ENCODE assay signal across 12 cellular contexts in genomic region chr3:197308591-197308990, GRCh38.
DNase-seq lines count a peak whose midpoint lies in the region; ATAC-seq and TF ChIP-seq lines count a peak whose summit lies in the region.
"Had no signal": no experiment of that assay in that cellular context is flagged by ENCODE, and none has a peak within 500 bp of the region (broad histone marks: within the 10 kb centered on the region; RNA-seq: fewer than 3 reads in every experiment).

No MANE protein-coding gene starts in this region.

- no peak overlapping the region for H3K4me3 Mint-ChIP-seq in activated naive CD4-positive, alpha-beta T cell treated with anti-CD3 and anti-CD28 coated beads, Interleukin-2, amount 50 U/mL, for 24 hours
- H3K4me3 Mint-ChIP-seq: dendritic cell treated with granulocyte-macrophage colony-stimulating factor and Interleukin-4, amounts not matched to agents 40 ng/mL and 50 ng/mL, for 4 days; stimulated activated memory B cell treated with anti-CD40 and anti-IgM and Interleukin-4, amounts not matched to agents 10 μg/mL and 1 μg/mL and 100 μg/mL, for 72 hours had no signal

- peak overlapping the region; percentile 59 for H3K27ac Mint-ChIP-seq in activated naive CD4-positive, alpha-beta T cell treated with anti-CD3 and anti-CD28 coated beads, Interleukin-2, amount 50 U/mL, for 24 hours
- H3K27ac Mint-ChIP-seq: dendritic cell treated with granulocyte-macrophage colony-stimulating factor and Interleukin-4, amounts not matched to agents 40 ng/mL and 50 ng/mL, for 4 days; stimulated activated memory B cell treated with anti-CD40 and anti-IgM and Interleukin-4, amounts not matched to agents 10 μg/mL and 1 μg/mL and 100 μg/mL, for 72 hours had no signal

- H3K36me3 Mint-ChIP-seq in activated naive CD4-positive, alpha-beta T cell treated with anti-CD3 and anti-CD28 coated beads, Interleukin-2, amount 50 U/mL, for 24 hours, result peaks cover 2% of the 10 kb centered on the region
- H3K36me3 Mint-ChIP-seq: stimulated activated memory B cell treated with anti-CD40 and anti-IgM and Interleukin-4, amounts not matched to agents 10 μg/mL and 1 μg/mL and 100 μg/mL, for 72 hours had no signal

- H3K9ac ChIP-seq in subcutaneous abdominal adipose tissue (ENCODE audit: low read length in 5 of 5), result peak overlapping the region in 2 of 5 donors; percentile 13 to 25
- H3K9ac ChIP-seq: KMS-11 had no signal

- H3K36me3 ChIP-seq in subcutaneous abdominal adipose tissue (ENCODE audit: control insufficient read depth in 5 of 5, insufficient read depth in 5 of 5, low read length in 5 of 5), result no peaks in the 10 kb centered on the region

- H3K27ac ChIP-seq in subcutaneous abdominal adipose tissue (ENCODE audit: low read depth, low read length), result peak overlapping the region; percentile 87
- H3K27ac ChIP-seq: KMS-11, VCaP had no signal

- no peaks in the 10 kb centered on the region for H3K27me3 Mint-ChIP-seq in activated naive CD4-positive, alpha-beta T cell treated with anti-CD3 and anti-CD28 coated beads, Interleukin-2, amount 50 U/mL, for 24 hours

- DNase-seq in activated naive CD4-positive, alpha-beta T cell (lab: John Stamatoyannopoulos, UW), result no peak
- DNase-seq in fibroblast of peridontal ligament (ENCODE audit: extremely low read depth), result peak; percentile 73
- DNase-seq in NCI-H2171 (lab: John Stamatoyannopoulos, UW), result no peak
- no peak for DNase-seq in posterior cingulate gyrus
- no peak for DNase-seq in erythroblast (lab: John Stamatoyannopoulos, UW)

- H3K9me3 ChIP-seq in subcutaneous abdominal adipose tissue (ENCODE audit: control insufficient read depth in 5 of 5, low read length in 5 of 5), result no peaks in the 10 kb centered on the region

- intact Hi-C loops in posterior cingulate gyrus (cut with DNase I), result no loop called here

- TF ChIP-seq POLR2A in erythroblast (IDR thresholded peaks at IDR 0.05; ENCODE audit: low read length), result no peak

- H3K4me3 ChIP-seq in subcutaneous abdominal adipose tissue (ENCODE audit: low read depth in 1 of 5, low read length in 5 of 5), result no peak overlapping the region

- H3K27me3 ChIP-seq in subcutaneous abdominal adipose tissue (ENCODE audit: control insufficient read depth in 5 of 5, insufficient read depth in 4 of 5, low read length in 5 of 5), result no peaks in the 10 kb centered on the region

- H3K9me3 Mint-ChIP-seq in activated naive CD4-positive, alpha-beta T cell treated with anti-CD3 and anti-CD28 coated beads, Interleukin-2, amount 50 U/mL, for 24 hours, result peaks cover 6% of the 10 kb centered on the region
- H3K9me3 Mint-ChIP-seq: dendritic cell treated with granulocyte-macrophage colony-stimulating factor and Interleukin-4, amounts not matched to agents 40 ng/mL and 50 ng/mL, for 4 days had no signal

- peaks cover 25% of the 10 kb centered on the region for H3K4me1 Mint-ChIP-seq in activated naive CD4-positive, alpha-beta T cell treated with anti-CD3 and anti-CD28 coated beads, Interleukin-2, amount 50 U/mL, for 24 hours

- peak; percentile 20; the same call in 2 of the 3 replicates for ATAC-seq in SK-N-SH treated with all-trans-retinoic acid at 6 μM for 48 hours
- ATAC-seq: stimulated activated memory B cell treated with anti-CD40 and anti-IgM and Interleukin-4, amounts not matched to agents 10 μg/mL and 1 μg/mL and 100 μg/mL, for 72 hours had no signal

- H3K4me1 ChIP-seq in subcutaneous abdominal adipose tissue (ENCODE audit: control insufficient read depth in 5 of 5, insufficient read depth in 5 of 5, low read length in 5 of 5), result peaks cover 3 to 27% (median 23%) of the 10 kb centered on the region in 5 donors

TF ChIP-seq in SK-N-SH treated with all-trans-retinoic acid at 6 μM for 48 hours, 23 proteins besides CTCF, POLR2A, EP300 and RAD21:
- TF ChIP-seq SNAI2 (CRISPR knock-in tag; IDR thresholded peaks at IDR 0.05), result no peak
- no peak for TF ChIP-seq POU6F1 (CRISPR knock-in tag; IDR thresholded peaks at IDR 0.05; ENCODE audit: borderline replicate concordance, low read depth)
- no peak for TF ChIP-seq GLIS3 (CRISPR knock-in tag; IDR thresholded peaks at IDR 0.05)
- no peak for TF ChIP-seq CSRNP3 (CRISPR knock-in tag; IDR thresholded peaks at IDR 0.05)
- no peak for TF ChIP-seq CREB5 (CRISPR knock-in tag; IDR thresholded peaks at IDR 0.05; ENCODE audit: low read depth)
- no peak for TF ChIP-seq ARNTL (CRISPR knock-in tag; IDR thresholded peaks at IDR 0.05; ENCODE audit: borderline replicate concordance, low read depth)
TF ChIP-seq in SK-N-SH treated with all-trans-retinoic acid at 6 μM for 48 hours: peak in this region for 0.
